11 cellular contexts compared by ENCODE assay signal in the genomic region with DNA sequence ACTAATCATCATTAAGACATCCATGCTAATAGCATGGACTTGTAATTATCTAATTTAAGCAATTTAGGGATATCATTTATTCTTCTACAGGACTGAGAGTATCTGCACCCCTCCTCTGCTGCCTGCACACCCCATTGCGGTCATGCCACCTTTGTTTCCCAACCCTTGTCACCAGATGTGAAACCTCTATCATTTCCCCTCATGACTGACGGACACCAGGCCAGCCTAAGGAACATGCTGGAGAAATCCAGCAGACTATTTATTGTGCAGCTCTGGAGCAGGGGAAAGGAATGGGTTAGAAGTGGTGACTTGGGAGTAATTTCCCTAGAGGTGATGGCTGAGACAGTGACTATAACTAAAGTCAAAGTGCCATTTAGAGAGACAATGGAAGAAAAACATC. TPM values are rescaled to one million over a fixed set of nuclear protein-coding genes. Genes with fewer than 3 reads are reported as not detected.
DNase-seq lines count a peak whose midpoint lies in the region; ATAC-seq, FAIRE-seq and TF ChIP-seq lines count a peak whose summit lies in the region.
"Had no signal": no experiment of that assay in that cellular context is flagged by ENCODE, and none has a peak within 500 bp of the region (broad histone marks: within the 10 kb centered on the region; RNA-seq: fewer than 3 reads in every experiment).

No MANE protein-coding gene starts in this region.

- H3K4me3 Mint-ChIP-seq in memory B cell, result no peak overlapping the region

- CTCF ChIA-PET in HepG2 (lab: Yijun Ruan, JAX; ENCODE audit: low intra/inter-chr PET ratio, low total read pairs), result no interaction called here

- H3K9ac ChIP-seq in liver (ENCODE audit: low read depth in 1 of 2, low read length in 2 of 2) (no peak overlapping the region), HepG2 (ENCODE audit: insufficient read depth, low read depth, low read length) (no peak overlapping the region)

- H3K9me3 ChIP-seq in liver (ENCODE audit: control insufficient read depth in 4 of 4, low read length in 3 of 4) (no peaks in the 10 kb centered on the region), HepG2 (ENCODE audit: low read length) (no peaks in the 10 kb centered on the region), upper lobe of right lung (no peaks in the 10 kb centered on the region)

- no peak overlapping the region for H2AFZ ChIP-seq in HepG2 (ENCODE audit: low read length)

- peaks cover 24% of the 10 kb centered on the region for H3K4me1 Mint-ChIP-seq in memory B cell

- 79% methylated on average over 2 of the region's 2 CpGs for WGBS in liver
- WGBS in HepG2 (ENCODE audit: low lambda C conversion rate), result 98% methylated on average over 2 of the region's 2 CpGs

- TF ChIP-seq CTCF in liver (IDR thresholded peaks at IDR 0.05; ENCODE audit: low read depth, low read length, missing input control) (no peak), HepG2 (CRISPR knock-in tag; IDR thresholded peaks at IDR 0.05) (no peak), upper lobe of right lung (IDR thresholded peaks at IDR 0.05) (no peak)

- no peaks in the 10 kb centered on the region for H3K27me3 Mint-ChIP-seq in memory B cell

- DNase-seq in HepG2 (ENCODE audit: low spot score), result no peak
- DNase-seq in activated naive CD4-positive, alpha-beta T cell treated with anti-CD3 and anti-CD28 coated beads, Interleukin-2, amount 50 U/mL, for 72 hours (ENCODE audit: low spot score in 2 of 2), result no peak
- DNase-seq in memory B cell (ENCODE audit: low spot score in 2 of 2), result no peak
- no peak for DNase-seq in upper lobe of right lung
- no peak for DNase-seq in NCI-H128 (lab: John Stamatoyannopoulos, UW; ENCODE audit: unreplicated experiment)
- DNase-seq: NCI-H146, T1000 had no signal

- H3K27ac ChIP-seq in liver (ENCODE audit: low read depth in 1 of 2, low read length in 2 of 2), result peak overlapping the region; percentile 49 to 69
- H3K27ac ChIP-seq in HepG2 (ENCODE audit: extremely low read length, insufficient read depth, low read length), result no peak overlapping the region
- H3K27ac ChIP-seq in upper lobe of right lung, result peak overlapping the region; percentile 20

- peaks cover 13 to 40% of the 10 kb centered on the region in 2 donors for H3K36me3 Mint-ChIP-seq in activated naive CD4-positive, alpha-beta T cell treated with anti-CD3 and anti-CD28 coated beads, Interleukin-2, amount 50 U/mL, for 72 hours
- peaks cover 11% of the 10 kb centered on the region for H3K36me3 Mint-ChIP-seq in memory B cell

- H3K27me3 ChIP-seq in liver (ENCODE audit: control insufficient read depth in 4 of 4, insufficient read depth in 4 of 4, low read length in 3 of 4) (no peaks in the 10 kb centered on the region), HepG2 (ENCODE audit: control insufficient read depth in 1 of 2, insufficient read depth in 2 of 2, low read length in 2 of 2) (no peaks in the 10 kb centered on the region), upper lobe of right lung (no peaks in the 10 kb centered on the region)

- no peaks in the 10 kb centered on the region for H3K79me2 ChIP-seq in HepG2 (ENCODE audit: insufficient read depth, low read length)

- intact Hi-C loops in HepG2 (cut with micrococcal nuclease; ENCODE audit: unreplicated experiment) (no loop called here), upper lobe of right lung (cut with DNase I) (no loop called here)

- no peak for ATAC-seq in HepG2
- no peak for ATAC-seq in activated naive CD4-positive, alpha-beta T cell treated with anti-CD3 and anti-CD28 coated beads, Interleukin-2, amount 50 U/mL, for 72 hours
- ATAC-seq in memory B cell (ENCODE audit: low read depth), result no peak
- ATAC-seq in upper lobe of right lung, result peak; percentile 67
- no peak for ATAC-seq in HG02571 (IDR thresholded peaks at IDR 0.05; ENCODE audit: unreplicated experiment)
- no peak for ATAC-seq in HG03139 (IDR thresholded peaks at IDR 0.05; ENCODE audit: unreplicated experiment)

- H4K20me1 ChIP-seq in HepG2 (ENCODE audit: insufficient read depth, low read length), result no peaks in the 10 kb centered on the region

- H3K4me3 ChIP-seq in liver (ENCODE audit: low read depth in 1 of 3, low read length in 3 of 3), result no peak overlapping the region
- no peak overlapping the region for H3K4me3 ChIP-seq in HepG2 (replicated peaks in 1 of 3; ENCODE audit: insufficient read depth in 1 of 3, low read depth in 2 of 3, low read length in 3 of 3)
- no peak overlapping the region for H3K4me3 ChIP-seq in upper lobe of right lung
- H3K4me3 ChIP-seq: coronary artery had no signal

- in situ Hi-C loops in HepG2 (cut with HindIII; ENCODE audit: extremely low pct_ligation_motif_present, low pct_unique_long_range_greater_than_20kb), result no loop called here

- H3K4me1 ChIP-seq in liver (ENCODE audit: control insufficient read depth in 4 of 4, insufficient read depth in 4 of 4, low read length in 3 of 4) (peaks cover 0 to 11% (median 10%) of the 10 kb centered on the region in 4 donors), HepG2 (ENCODE audit: insufficient read depth, low read length) (peaks cover 7% of the 10 kb centered on the region; the same call in 1 of the 2 replicates), upper lobe of right lung (peaks cover 28% of the 10 kb centered on the region)

- H3K9me3 Mint-ChIP-seq in activated naive CD4-positive, alpha-beta T cell treated with anti-CD3 and anti-CD28 coated beads, Interleukin-2, amount 50 U/mL, for 72 hours, result peaks cover 8% of the 10 kb centered on the region in 2 donors
- no peaks in the 10 kb centered on the region for H3K9me3 Mint-ChIP-seq in memory B cell

- TF ChIP-seq RAD21 in liver (IDR thresholded peaks at IDR 0.05) (no peak), HepG2 (CRISPR knock-in tag; IDR thresholded peaks at IDR 0.05) (no peak)

- POLR2A ChIA-PET in HepG2 (lab: Yijun Ruan, JAX), result no interaction called here

- no TSS peak for BruUV-seq in HepG2 (replicated peaks; lab: Mats Ljungman, UMichigan)

- H3K27ac Mint-ChIP-seq in activated naive CD4-positive, alpha-beta T cell treated with anti-CD3 and anti-CD28 coated beads, Interleukin-2, amount 50 U/mL, for 72 hours, result peak overlapping the region; percentile 75 to 88
- H3K27ac Mint-ChIP-seq in memory B cell, result peak overlapping the region; percentile 94

- FAIRE-seq in HepG2 (lab: Jason Lieb, UNC), result no peak

- TF ChIP-seq POLR2A in HepG2 (IDR thresholded peaks at IDR 0.05; ENCODE audit: insufficient read depth in 1 of 2, low read depth in 2 of 2, low read length in 2 of 2), result no peak

- no peak overlapping the region for H3K4me2 ChIP-seq in HepG2 (ENCODE audit: low read depth, low read length)

- TF ChIP-seq EP300 in HepG2 (IDR thresholded peaks at IDR 0.05; ENCODE audit: low read depth in 2 of 2, low read length in 2 of 2) (no peak), HepG2 (CRISPR knock-in tag; IDR thresholded peaks at IDR 0.05; ENCODE audit: borderline replicate concordance) (no peak)

- H3K36me3 ChIP-seq in liver (ENCODE audit: control insufficient read depth in 4 of 4, insufficient read depth in 3 of 4, low read depth in 1 of 4, low read length in 3 of 4) (peaks cover 0 to 7% (median 1%) of the 10 kb centered on the region in 4 donors), HepG2 (replicated peaks in 1 of 2; ENCODE audit: control insufficient read depth in 1 of 2, insufficient read depth in 2 of 2, low read length in 2 of 2) (peaks cover 0 to 9% of the 10 kb centered on the region in 2 experiments; a peak in 2 of 5 replicates), upper lobe of right lung (peaks cover 37% of the 10 kb centered on the region)

TF ChIP-seq in HepG2, 621 proteins besides CTCF, POLR2A, EP300 and RAD21 (continues in another document):
- TF ChIP-seq CC2D1A (CRISPR knock-in tag; IDR thresholded peaks at IDR 0.05) (no peak), HDAC1 (CRISPR knock-in tag; IDR thresholded peaks at IDR 0.05) (no peak), ZNF24 (IDR thresholded peaks at IDR 0.05) (no peak), ZNF891 (CRISPR knock-in tag; IDR thresholded peaks at IDR 0.05) (no peak), NFYC (CRISPR knock-in tag; IDR thresholded peaks at IDR 0.05) (no peak)
- TF ChIP-seq, protein P1, sequence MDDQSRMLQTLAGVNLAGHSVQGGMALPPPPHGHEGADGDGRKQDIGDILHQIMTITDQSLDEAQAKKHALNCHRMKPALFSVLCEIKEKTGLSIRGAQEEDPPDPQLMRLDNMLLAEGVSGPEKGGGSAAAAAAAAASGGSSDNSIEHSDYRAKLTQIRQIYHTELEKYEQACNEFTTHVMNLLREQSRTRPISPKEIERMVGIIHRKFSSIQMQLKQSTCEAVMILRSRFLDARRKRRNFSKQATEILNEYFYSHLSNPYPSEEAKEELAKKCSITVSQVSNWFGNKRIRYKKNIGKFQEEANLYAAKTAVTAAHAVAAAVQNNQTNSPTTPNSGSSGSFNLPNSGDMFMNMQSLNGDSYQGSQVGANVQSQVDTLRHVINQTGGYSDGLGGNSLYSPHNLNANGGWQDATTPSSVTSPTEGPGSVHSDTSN (CRISPR knock-in tag; IDR thresholded peaks at IDR 0.05; ENCODE audit: borderline replicate concordance), result no peak

RNA-seq across cellular contexts. Expression of gene UGCG, which starts 40.7 kb away (rescaled TPM):
- 10 to 100 TPM; 15.7 to 44.2 TPM for total RNA-seq in liver
- 1 to 10 TPM; 5.2 to 8.2 TPM for polyA plus RNA-seq in liver
- total RNA-seq in HepG2 (2016; rRNA removed; fragmentation: Illumina TruSeq; extraction: Trizol), result 9.7 and 13.9 TPM in 2 replicates
- 1.7 and 3.0 TPM in 2 replicates for total RNA-seq in HepG2 (2016; cell fraction: cytosol; rRNA removed; fragmentation: Illumina TruSeq; extraction: Trizol; ENCODE audit: low read depth)
- 9.4 and 13.3 TPM in 2 replicates for total RNA-seq in HepG2 (2016; cell fraction: insoluble cytoplasmic fraction; rRNA removed; fragmentation: Illumina TruSeq; extraction: Trizol)
- total RNA-seq in HepG2 (2016; cell fraction: membrane; rRNA removed; fragmentation: Illumina TruSeq; extraction: Trizol), result 5.6 and 7.5 TPM in 2 replicates
- total RNA-seq in HepG2 (2016; cell fraction: nucleus; rRNA removed; fragmentation: Illumina TruSeq; extraction: Trizol), result 17.0 and 18.2 TPM in 2 replicates
- polyA plus RNA-seq in HepG2 (2011; rRNA removed), result 8.1 and 10.5 TPM in 2 replicates
- polyA plus RNA-seq in HepG2 (2011; cell fraction: cytosol; rRNA removed), result 3.9 and 7.2 TPM in 2 replicates
- polyA plus RNA-seq in HepG2 (2011; cell fraction: nucleus; rRNA removed), result 3.6 and 4.0 TPM in 2 replicates
- polyA plus RNA-seq in HepG2 (2012), result 7.5 and 8.2 TPM in 2 replicates
- polyA plus RNA-seq in HepG2 (2016; cell fraction: cytosol; fragmentation: Illumina TruSeq; extraction: Trizol; ENCODE audit: low read depth), result 0.66 and 0.74 TPM in 2 replicates
- polyA plus RNA-seq in HepG2 (2016; cell fraction: insoluble cytoplasmic fraction; fragmentation: Illumina TruSeq; extraction: Trizol; ENCODE audit: low read depth), result 6.2 and 6.3 TPM in 2 replicates
- 1.9 and 2.5 TPM in 2 replicates for polyA plus RNA-seq in HepG2 (2016; cell fraction: membrane; fragmentation: Illumina TruSeq; extraction: Trizol; ENCODE audit: low read depth)
- 15.4 and 15.5 TPM in 2 replicates for polyA plus RNA-seq in HepG2 (2016; cell fraction: nucleus; fragmentation: Illumina TruSeq; extraction: Trizol; ENCODE audit: insufficient read depth, low read depth)
- polyA minus RNA-seq in HepG2 (2011; rRNA and poly(A)+ RNA removed; ENCODE audit: low replicate concordance), result 6.6 and 14.5 TPM in 2 replicates
- polyA minus RNA-seq in HepG2 (2011; cell fraction: cytosol; rRNA and poly(A)+ RNA removed), result 14.6 and 14.9 TPM in 2 replicates
- polyA minus RNA-seq in HepG2 (2011; cell fraction: nucleus; rRNA and poly(A)+ RNA removed), result 15.7 and 19.0 TPM in 2 replicates
- 10 to 100 TPM; 12.5 to 23.5 TPM for total RNA-seq in activated naive CD4-positive, alpha-beta T cell treated with anti-CD3 and anti-CD28 coated beads, Interleukin-2, amount 50 U/mL, for 72 hours
- total RNA-seq in upper lobe of right lung, result 50.7 TPM
